10 cellular contexts compared by ENCODE assay signal in genomic region chr17:5241861-5242671, GRCh38. TPM values are rescaled to one million over a fixed set of nuclear protein-coding genes. Genes with fewer than 3 reads are reported as not detected.
DNase-seq lines count a peak whose midpoint lies in the region; ATAC-seq and TF ChIP-seq lines count a peak whose summit lies in the region.
"Had no signal": no experiment of that assay in that cellular context is flagged by ENCODE, and none has a peak within 500 bp of the region (broad histone marks: within the 10 kb centered on the region; RNA-seq: fewer than 3 reads in every experiment).

No MANE protein-coding gene starts in this region.

- peak overlapping the region; percentile 43; the same call in 1 of the 2 replicates for H3K9ac ChIP-seq in OCI-LY1 (ENCODE audit: low read length)
- H3K9ac ChIP-seq: SK-N-SH had no signal

- no peak for TF ChIP-seq EP300 in transverse colon (IDR thresholded peaks at IDR 0.05; ENCODE audit: low read depth)

- H3K4me2 ChIP-seq in OCI-LY1 (ENCODE audit: low read length) = peak overlapping the region; percentile 38
- H3K4me2 ChIP-seq: SK-N-SH had no signal

- no peaks in the 10 kb centered on the region for H3K9me2 ChIP-seq in OCI-LY1 (ENCODE audit: low read depth, low read length)
- H3K9me2 ChIP-seq: SK-N-SH had no signal

- no peak overlapping the region for H2AFZ ChIP-seq in OCI-LY1 (ENCODE audit: low read length)

- ATAC-seq in foreskin keratinocyte (no peak), GM18868 (IDR thresholded peaks at IDR 0.05; ENCODE audit: unreplicated experiment) (no peak)

- 37 to 41% methylated on average over 8 to 9 of the region's 10 CpGs for WGBS in transverse colon (ENCODE audit: low coverage in 1 of 2), 2 donors
- 71 to 81% (median 75%) methylated on average over 9 to 10 of the region's 10 CpGs for WGBS in adrenal gland, 4 donors

- H4K20me1 ChIP-seq in OCI-LY1 (ENCODE audit: insufficient read depth, low read length) = no peaks in the 10 kb centered on the region

- intact Hi-C loops in transverse colon (cut with DNase I; ENCODE audit: low total_unique reads) = no loop called here
- intact Hi-C loops in adrenal gland (cut with DNase I) = no loop called here

- H3K4me3 ChIP-seq in OCI-LY1 (ENCODE audit: low read depth, low read length, poor library complexity, severe bottlenecking) (no peak overlapping the region), transverse colon (no peak overlapping the region), adrenal gland (no peak overlapping the region)

- peaks cover 39% of the 10 kb centered on the region for H3K4me1 ChIP-seq in OCI-LY1 (ENCODE audit: insufficient read depth, low read length, severe bottlenecking)
- no peaks in the 10 kb centered on the region for H3K4me1 ChIP-seq in foreskin keratinocyte
- H3K4me1 ChIP-seq in transverse colon = peaks cover 0 to 16% (median 11%) of the 10 kb centered on the region in 4 donors
- peaks cover 6 to 9% of the 10 kb centered on the region in 2 donors for H3K4me1 ChIP-seq in adrenal gland (replicated peaks in 1 of 2)

- H3K36me3 ChIP-seq in OCI-LY1 (ENCODE audit: insufficient read depth, low read length) = no peaks in the 10 kb centered on the region
- no peaks in the 10 kb centered on the region for H3K36me3 ChIP-seq in transverse colon
- no peaks in the 10 kb centered on the region for H3K36me3 ChIP-seq in adrenal gland (replicated peaks in 1 of 2)

- H3K27me3 ChIP-seq in OCI-LY1 (ENCODE audit: insufficient read depth, low read length) = no peaks in the 10 kb centered on the region
- H3K27me3 ChIP-seq in foreskin keratinocyte = no peaks in the 10 kb centered on the region
- no peaks in the 10 kb centered on the region for H3K27me3 ChIP-seq in transverse colon
- no peaks in the 10 kb centered on the region for H3K27me3 ChIP-seq in adrenal gland

- H3K27ac ChIP-seq in OCI-LY1 (ENCODE audit: low read depth, low read length, poor library complexity, severe bottlenecking) = peak overlapping the region; percentile 92
- H3K27ac ChIP-seq in foreskin keratinocyte = no peak overlapping the region
- H3K27ac ChIP-seq in transverse colon = peak overlapping the region; percentile 67 to 85 (median 82)
- H3K27ac ChIP-seq in adrenal gland = no peak overlapping the region

- H3K9me3 ChIP-seq in OCI-LY1 (ENCODE audit: low read length) = no peaks in the 10 kb centered on the region
- no peaks in the 10 kb centered on the region for H3K9me3 ChIP-seq in transverse colon
- no peaks in the 10 kb centered on the region for H3K9me3 ChIP-seq in adrenal gland (replicated peaks in 1 of 3)
- H3K9me3 ChIP-seq: SK-N-SH had no signal

- DNase-seq in stimulated activated CD4-positive, alpha-beta T cell treated with anti-CD3 and anti-CD28 coated beads, Interleukin-4, amount 100 ng/mL, for 1 hour = peak; percentile 8
- no peak for DNase-seq in stimulated activated CD4-positive, alpha-beta T cell treated with anti-CD3 and anti-CD28 coated beads, Interleukin-4, amount 100 ng/mL, for 4 hours
- DNase-seq in foreskin keratinocyte (peak; percentile 40 to 68), transverse colon (peak; percentile 27), midbrain (lab: John Stamatoyannopoulos, UW) (no peak), adrenal gland (no peak)
- DNase-seq: SK-N-SH had no signal

- in situ Hi-C loops in transverse colon (cut with MboI; ENCODE audit: low pct_ligation_motif_present in 1 of 4, low pct_unique_long_range_greater_than_20kb in 1 of 4, low sequenced_read_pairs in 3 of 4) = no loop called here

- TF ChIP-seq POLR2A in transverse colon (IDR thresholded peaks at IDR 0.05) (peak; percentile 24), adrenal gland (IDR thresholded peaks at IDR 0.05) (no peak)

- TF ChIP-seq CTCF in OCI-LY1 (IDR thresholded peaks at IDR 0.05; ENCODE audit: low read length) = no peak
- TF ChIP-seq CTCF in foreskin keratinocyte (conservative IDR thresholded peaks at IDR 0.05) = no peak
- TF ChIP-seq CTCF in transverse colon (IDR thresholded peaks at IDR 0.05) = peak in 2 of 5 experiments; percentile 35 to 43
- TF ChIP-seq CTCF in adrenal gland (IDR thresholded peaks at IDR 0.05) = no peak

- H3K79me2 ChIP-seq in OCI-LY1 (ENCODE audit: insufficient read depth, low read length) = no peaks in the 10 kb centered on the region

- no peaks in the 10 kb centered on the region for H3F3A ChIP-seq in OCI-LY1 (ENCODE audit: insufficient read depth, low read length)

RNA-seq across cellular contexts. Expression of gene SCIMP, which starts 7.4 kb away (rescaled TPM):
- total RNA-seq in foreskin keratinocyte (not detected in 2 replicates), transverse colon (1 to 10 TPM in 2 of 4 donors, under 1 TPM in 1, not detected in 1; 0.82 to 9.1 (median 2.6) TPM), adrenal gland (10 to 100 TPM in 4 of 8 donors, 1 to 10 TPM in 4; 1.6 to 14.2 (median 11.1) TPM)
- polyA plus RNA-seq in foreskin keratinocyte (not detected in 2 replicates), adrenal gland (1 to 10 TPM in 2 of 3 donors, under 1 TPM in 1; 0.94 to 4.5 (median 1.7) TPM)
- total RNA-seq: H4 had no signal
- polyA plus RNA-seq: SK-N-SH had no signal

RNA-seq across cellular contexts. Expression of gene RABEP1, which starts 40.0 kb away (rescaled TPM):
- 37.9 and 41.5 TPM in 2 replicates for total RNA-seq in foreskin keratinocyte
- polyA plus RNA-seq in foreskin keratinocyte = 10.2 and 15.6 TPM in 2 replicates
- 10 to 100 TPM; 23.6 to 43.8 (median 36.0) TPM for total RNA-seq in transverse colon
- 10 to 100 TPM; 26.7 to 53.5 (median 46.5) TPM for total RNA-seq in adrenal gland
- polyA plus RNA-seq in adrenal gland = 10 to 100 TPM; 21.1 to 64.5 (median 34.3) TPM

RNA-seq across cellular contexts. Expression of gene ZNF594, which starts 50.4 kb away (rescaled TPM):
- 2.9 and 3.7 TPM in 2 replicates for total RNA-seq in foreskin keratinocyte
- 0.26 and 0.39 TPM in 2 replicates for polyA plus RNA-seq in foreskin keratinocyte
- 10 to 100 TPM in 1 of 4 donors, 1 to 10 TPM in 3; 1.5 to 17.0 (median 4.5) TPM for total RNA-seq in transverse colon
- total RNA-seq in adrenal gland = 1 to 10 TPM in 7 of 8 donors, under 1 TPM in 1; 0.72 to 7.9 (median 5.6) TPM
- 1 to 10 TPM; 1.1 to 4.9 (median 2.7) TPM for polyA plus RNA-seq in adrenal gland

Comparison
In these comparisons a context has a peak if more than half of its experiments do, and no peak if none do; other contexts are left out.
1. DNase-seq: peak in stimulated activated CD4-positive, alpha-beta T cell treated with anti-CD3 and anti-CD28 coated beads, Interleukin-4, amount 100 ng/mL, for 1 hour (single experiment), foreskin keratinocyte (2 of 2) and transverse colon (single experiment); none in stimulated activated CD4-positive, alpha-beta T cell treated with anti-CD3 and anti-CD28 coated beads, Interleukin-4, amount 100 ng/mL, for 4 hours (0 of 2), midbrain (single experiment) and adrenal gland (0 of 7).
2. H3K27ac ChIP-seq: peak in OCI-LY1 (single experiment) and transverse colon (4 of 4); none in foreskin keratinocyte (single experiment) and adrenal gland (0 of 5).